14 cellular contexts compared by ENCODE assay signal in genomic region chr11:78427615-78428272, GRCh38. TPM values are rescaled to one million over a fixed set of nuclear protein-coding genes. Genes with fewer than 3 reads are reported as not detected.
DNase-seq lines count a peak whose midpoint lies in the region; ATAC-seq and TF ChIP-seq lines count a peak whose summit lies in the region.
"Had no signal": no experiment of that assay in that cellular context is flagged by ENCODE, and none has a peak within 500 bp of the region (broad histone marks: within the 10 kb centered on the region; RNA-seq: fewer than 3 reads in every experiment).

No MANE protein-coding gene starts in this region.

- H3K4me1 Mint-ChIP-seq in activated T-cell treated with anti-CD3 and anti-CD28 coated beads, Interleukin-2, amount 50 U/mL, for 4 hours (ENCODE audit: low read depth) = peaks cover 16% of the 10 kb centered on the region

- H3K79me2 ChIP-seq in OCI-LY3 (ENCODE audit: low read length) = no peaks in the 10 kb centered on the region

- H3K4me3 ChIP-seq in OCI-LY3 (ENCODE audit: low read length) (peak overlapping the region; percentile 67), MG63 (no peak overlapping the region)
- H3K4me3 ChIP-seq: lung, SK-N-MC had no signal

- peak in 1 of 2 donors; percentile 61 for ATAC-seq in activated T-cell treated with anti-CD3 and anti-CD28 coated beads, Interleukin-2, amount 50 U/mL, for 4 hours
- ATAC-seq in GM21737 (IDR thresholded peaks at IDR 0.05; ENCODE audit: unreplicated experiment) = peak; percentile 31
- peak; percentile 70 for ATAC-seq in stimulated activated naive CD8-positive, alpha-beta T cell treated with anti-CD3 and anti-CD28 coated beads, Interleukin-15, Interleukin-2, amounts not matched to agents 100 U/mL and 50 U/mL, for 24 hours

- peak overlapping the region; percentile 24 for H3K4me3 Mint-ChIP-seq in activated T-cell treated with anti-CD3 and anti-CD28 coated beads, Interleukin-2, amount 50 U/mL, for 4 hours

- H3K36me3 ChIP-seq in OCI-LY3 (replicated peaks; ENCODE audit: low read depth, low read length) (no peaks in the 10 kb centered on the region), MG63 (no peaks in the 10 kb centered on the region)

- H3K27ac ChIP-seq in OCI-LY3 (ENCODE audit: low read length) = peak overlapping the region; percentile 95
- H3K27ac ChIP-seq: SK-N-MC had no signal

- H3K9me3 Mint-ChIP-seq in activated T-cell treated with anti-CD3 and anti-CD28 coated beads, Interleukin-2, amount 50 U/mL, for 4 hours = no peaks in the 10 kb centered on the region
- H3K9me3 Mint-ChIP-seq: H9 had no signal

- no peaks in the 10 kb centered on the region for H4K20me1 ChIP-seq in OCI-LY3 (ENCODE audit: insufficient read depth, low read length)

- no peak for TF ChIP-seq CTCF in OCI-LY3 (IDR thresholded peaks at IDR 0.05; ENCODE audit: low read depth, low read length)

- H3K4me2 ChIP-seq in OCI-LY3 (ENCODE audit: low read length) = peak overlapping the region; percentile 94

- H2AFZ ChIP-seq in OCI-LY3 (ENCODE audit: low read depth, low read length) = no peak overlapping the region

- peaks cover 6% of the 10 kb centered on the region for H3K36me3 Mint-ChIP-seq in activated T-cell treated with anti-CD3 and anti-CD28 coated beads, Interleukin-2, amount 50 U/mL, for 4 hours (ENCODE audit: insufficient read depth)

- H3K9ac ChIP-seq in OCI-LY3 (ENCODE audit: low read length) = peak overlapping the region; percentile 75

- H3K9me3 ChIP-seq in OCI-LY3 (ENCODE audit: insufficient read depth, low read length) = no peaks in the 10 kb centered on the region
- H3K9me3 ChIP-seq in MG63 = no peaks in the 10 kb centered on the region

- no peaks in the 10 kb centered on the region for H3K27me3 Mint-ChIP-seq in activated T-cell treated with anti-CD3 and anti-CD28 coated beads, Interleukin-2, amount 50 U/mL, for 4 hours (ENCODE audit: low read depth)

- DNase-seq in activated T-cell treated with anti-CD3 and anti-CD28 coated beads, Interleukin-2, amount 50 U/mL, for 4 hours = no peak
- DNase-seq in activated T-cell treated with anti-CD3 and anti-CD28 coated beads for 4 hours (no peak), NCI-H2227 treated with DMSO at 0.1 percent for 48 hours (lab: John Stamatoyannopoulos, UW) (no peak), NCI-H345 (lab: John Stamatoyannopoulos, UW) (no peak), MG63 (no peak)
- DNase-seq in stimulated activated naive CD8-positive, alpha-beta T cell treated with anti-CD3 and anti-CD28 coated beads, Interleukin-15, Interleukin-2, amounts not matched to agents 100 U/mL and 50 U/mL, for 24 hours = no peak
- DNase-seq: activated CD8-positive, alpha-beta memory T cell treated with anti-CD3 and anti-CD28 coated beads, Interleukin-2, amount 50 U/mL, for 48 hours; H9; IMR-90; NCI-H446 had no signal

- no peaks in the 10 kb centered on the region for H3K27me3 ChIP-seq in OCI-LY3 (ENCODE audit: low read depth, low read length)
- no peaks in the 10 kb centered on the region for H3K27me3 ChIP-seq in MG63

- H3K4me1 ChIP-seq in OCI-LY3 (ENCODE audit: low read length) = peaks cover 86% of the 10 kb centered on the region

RNA-seq across cellular contexts. Expression of gene GAB2, which starts 10.1 kb away (rescaled TPM):
- total RNA-seq in activated T-cell treated with anti-CD3 and anti-CD28 coated beads, Interleukin-2, amount 50 U/mL, for 4 hours = 1 to 10 TPM; 1.9 to 3.2 (median 3.2) TPM
- under 0.01 and 0.54 TPM in 2 replicates for total RNA-seq in MG63 (2014; rRNA removed; shearing (Covaris generic); ENCODE audit: low replicate concordance)
